Comparison of ENCODE assay signal across 31 cellular contexts in genomic region chr20:10169752-10170151, GRCh38. TPM values are rescaled to one million over a fixed set of nuclear protein-coding genes. Genes with fewer than 3 reads are reported as not detected.
DNase-seq lines count a peak whose midpoint lies in the region; ATAC-seq, FAIRE-seq and TF ChIP-seq lines count a peak whose summit lies in the region.
"Had no signal": no experiment of that assay in that cellular context is flagged by ENCODE, and none has a peak within 500 bp of the region (broad histone marks: within the 10 kb centered on the region; RNA-seq: fewer than 3 reads in every experiment).

No MANE protein-coding gene starts in this region.

- no peak for FAIRE-seq in HepG2 (lab: Jason Lieb, UNC)
- FAIRE-seq in A549 (lab: Jason Lieb, UNC) = no peak
- FAIRE-seq: A204.1, D721Med had no signal

- H3K27ac ChIP-seq in HepG2 (ENCODE audit: extremely low read length, insufficient read depth, low read length) (no peak overlapping the region), right lobe of liver (no peak overlapping the region), A549 (no peak overlapping the region)
- H3K27ac ChIP-seq: 22Rv1; BLaER1; BLaER1 treated with 17β-estradiol and CSF1 and Interleukin-3, amounts not matched to agents 10 nM and 100 nM; C4-2B had no signal

- H3K9ac ChIP-seq in HepG2 (ENCODE audit: insufficient read depth, low read depth, low read length) = no peak overlapping the region
- H3K9ac ChIP-seq: BLaER1; BLaER1 treated with 17β-estradiol and CSF1 and Interleukin-3, amounts not matched to agents 10 nM and 100 nM had no signal

- in situ Hi-C loops in HepG2 (cut with HindIII; ENCODE audit: extremely low pct_ligation_motif_present, low pct_unique_long_range_greater_than_20kb) = no loop called here

- H3K4me3 ChIP-seq in HepG2 (replicated peaks in 1 of 3; ENCODE audit: insufficient read depth in 1 of 3, low read depth in 2 of 3, low read length in 3 of 3) (no peak overlapping the region), right lobe of liver (no peak overlapping the region), A549 (no peak overlapping the region)
- H3K4me3 ChIP-seq: BLaER1; BLaER1 treated with 17β-estradiol and CSF1 and Interleukin-3, amounts not matched to agents 10 nM and 100 nM had no signal

- ATAC-seq in HepG2 = no peak
- no peak for ATAC-seq in right lobe of liver
- no peak for ATAC-seq in A549
- ATAC-seq: CD8-positive, alpha-beta T cell had no signal

- no peak overlapping the region for H3K4me2 ChIP-seq in HepG2 (ENCODE audit: low read depth, low read length)
- no peak overlapping the region for H3K4me2 ChIP-seq in A549
- H3K4me2 ChIP-seq: BLaER1; BLaER1 treated with 17β-estradiol and CSF1 and Interleukin-3, amounts not matched to agents 10 nM and 100 nM had no signal

- intact Hi-C loops in HepG2 (cut with micrococcal nuclease; ENCODE audit: unreplicated experiment) (no loop called here), right lobe of liver (cut with DNase I) (no loop called here)

- no TSS peak for BruUV-seq in HepG2 (replicated peaks; lab: Mats Ljungman, UMichigan)

- no peak for DNase-seq in HepG2 (ENCODE audit: low spot score)
- no peak for DNase-seq in right lobe of liver
- DNase-seq in A549 (ENCODE audit: low read depth in 1 of 2, low spot score in 1 of 2) = no peak
- DNase-seq in EL = no peak
- DNase-seq: 8988T; ACHN; AML-193; BE2C; C1 segment of cervical spinal cord; Caco-2; Calu3; CD4-positive, alpha-beta memory T cell; CD4-positive, alpha-beta T cell; CD4-positive, CD25-positive, alpha-beta regulatory T cell; CD8-positive, alpha-beta memory T cell; CD8-positive, alpha-beta T cell; COR-L47; DMS 273 treated with DMSO at 0.1 percent for 48 hours; DMS153; DMS79; DMS79 treated with DMSO at 0.1 percent for 48 hours; DND-41 had no signal

- TF ChIP-seq RAD21 in HepG2 (CRISPR knock-in tag; IDR thresholded peaks at IDR 0.05) (no peak), A549 (conservative IDR thresholded peaks at IDR 0.05 in 1 of 2, IDR thresholded peaks at IDR 0.05 in 1 of 2) (no peak)

- CTCF ChIA-PET in HepG2 (lab: Yijun Ruan, JAX; ENCODE audit: low intra/inter-chr PET ratio, low total read pairs) (no interaction called here), A549 (lab: Yijun Ruan, JAX) (interaction anchor here (5.6 kb wide), 1 partner anchor 191 kb away, joined by 24 read pairs; no protein-coding TSS in a partner anchor)

- H3K9me3 ChIP-seq in HepG2 (ENCODE audit: low read length) (no peaks in the 10 kb centered on the region), right lobe of liver (no peaks in the 10 kb centered on the region), A549 (peaks cover 6% of the 10 kb centered on the region; the same call in 1 of the 3 replicates)
- H3K9me3 ChIP-seq: BE2C, BLaER1, Caco-2 had no signal

- H3K79me2 ChIP-seq in HepG2 (ENCODE audit: insufficient read depth, low read length) = no peaks in the 10 kb centered on the region

- TF ChIP-seq POLR2A in HepG2 (IDR thresholded peaks at IDR 0.05; ENCODE audit: insufficient read depth in 1 of 2, low read depth in 2 of 2, low read length in 2 of 2) (no peak), right lobe of liver (IDR thresholded peaks at IDR 0.05) (no peak), A549 (IDR thresholded peaks at IDR 0.05; ENCODE audit: low read length) (no peak)

- H4K20me1 ChIP-seq in HepG2 (ENCODE audit: insufficient read depth, low read length) = no peaks in the 10 kb centered on the region
- H4K20me1 ChIP-seq: BLaER1; BLaER1 treated with 17β-estradiol and CSF1 and Interleukin-3, amounts not matched to agents 10 nM and 100 nM had no signal

- H3K36me3 ChIP-seq in HepG2 (replicated peaks in 1 of 2; ENCODE audit: control insufficient read depth in 1 of 2, insufficient read depth in 2 of 2, low read length in 2 of 2) = no peaks in the 10 kb centered on the region
- no peaks in the 10 kb centered on the region for H3K36me3 ChIP-seq in right lobe of liver
- H3K36me3 ChIP-seq: BE2C; BLaER1; BLaER1 treated with 17β-estradiol and CSF1 and Interleukin-3, amounts not matched to agents 10 nM and 100 nM had no signal

- POLR2A ChIA-PET in HepG2 (lab: Yijun Ruan, JAX) = no interaction called here
- POLR2A ChIA-PET in A549 (lab: Yijun Ruan, JAX) = no interaction called here

- TF ChIP-seq EP300 in HepG2 (IDR thresholded peaks at IDR 0.05; ENCODE audit: low read depth in 2 of 2, low read length in 2 of 2) (no peak), HepG2 (CRISPR knock-in tag; IDR thresholded peaks at IDR 0.05; ENCODE audit: borderline replicate concordance) (no peak), A549 (IDR thresholded peaks at IDR 0.05) (no peak)

- no peak for TF ChIP-seq CTCF in HepG2 (CRISPR knock-in tag; IDR thresholded peaks at IDR 0.05)
- TF ChIP-seq CTCF in right lobe of liver (IDR thresholded peaks at IDR 0.05) = no peak
- no peak for TF ChIP-seq CTCF in A549 (IDR thresholded peaks at IDR 0.05)

- H3K4me1 ChIP-seq in HepG2 (ENCODE audit: insufficient read depth, low read length) (no peaks in the 10 kb centered on the region), right lobe of liver (no peaks in the 10 kb centered on the region), A549 (peaks cover 19% of the 10 kb centered on the region)

- H2AFZ ChIP-seq in HepG2 (ENCODE audit: low read length) = no peak overlapping the region

- H3K27me3 ChIP-seq in HepG2 (ENCODE audit: control insufficient read depth in 1 of 2, insufficient read depth in 2 of 2, low read length in 2 of 2) (no peaks in the 10 kb centered on the region; a peak in 1 of 5 replicates), right lobe of liver (no peaks in the 10 kb centered on the region)
- H3K27me3 ChIP-seq: BE2C; BLaER1; BLaER1 treated with 17β-estradiol and CSF1 and Interleukin-3, amounts not matched to agents 10 nM and 100 nM had no signal

TF ChIP-seq in HepG2, 621 proteins besides CTCF, POLR2A, EP300 and RAD21 (continues in another document):
- TF ChIP-seq FOXA1 (IDR thresholded peaks at IDR 0.05) = no peak
- no peak for TF ChIP-seq FOXA1 (CRISPR knock-in tag; IDR thresholded peaks at IDR 0.05)

TF ChIP-seq in A549, 52 proteins besides CTCF, POLR2A, EP300 and RAD21:
- TF ChIP-seq CEBPB (IDR thresholded peaks at IDR 0.05) = no peak
- TF ChIP-seq MAFK (IDR thresholded peaks at IDR 0.05; ENCODE audit: partially characterized antibody) = peak; percentile 60

RNA-seq across cellular contexts. Expression of gene SNAP25, which starts 48.9 kb away (rescaled TPM):
- total RNA-seq in HepG2 (2016; rRNA removed; fragmentation: Illumina TruSeq; extraction: Trizol) (not detected in 2 replicates), right lobe of liver (under 1 TPM in 2 of 6 experiments, not detected in 4; 0.23 to 0.32 TPM)
- total RNA-seq in HepG2 (2016; cell fraction: cytosol; rRNA removed; fragmentation: Illumina TruSeq; extraction: Trizol; ENCODE audit: low read depth) = not detected in 2 replicates
- total RNA-seq in HepG2 (2016; cell fraction: insoluble cytoplasmic fraction; rRNA removed; fragmentation: Illumina TruSeq; extraction: Trizol) = not detected in 2 replicates
- not detected in 2 replicates for total RNA-seq in HepG2 (2016; cell fraction: membrane; rRNA removed; fragmentation: Illumina TruSeq; extraction: Trizol)
- not detected in 2 replicates for total RNA-seq in HepG2 (2016; cell fraction: nucleus; rRNA removed; fragmentation: Illumina TruSeq; extraction: Trizol)
- polyA plus RNA-seq in HepG2 (2011; rRNA removed) (not detected in 2 replicates), A549 (2011; rRNA removed) (53.6 and 54.8 TPM in 2 replicates), A549 (2017; fragmentation: RNase III; extraction: RNeasy Plus Mini Kit Qiagen cat#74134 plus additional on column Dnase treatment) (32.8 to 39.6 TPM (median 33.2 TPM) in 3 replicates)
- polyA plus RNA-seq in HepG2 (2011; cell fraction: cytosol; rRNA removed) = not detected in 2 replicates
- not detected in 2 replicates for polyA plus RNA-seq in HepG2 (2011; cell fraction: nucleus; rRNA removed)
- polyA plus RNA-seq in HepG2 (2012) = 0.15 TPM in 1 of 2 replicates, not detected in the other
- not detected in 2 replicates for polyA plus RNA-seq in HepG2 (2016; cell fraction: cytosol; fragmentation: Illumina TruSeq; extraction: Trizol; ENCODE audit: low read depth)
- polyA plus RNA-seq in HepG2 (2016; cell fraction: insoluble cytoplasmic fraction; fragmentation: Illumina TruSeq; extraction: Trizol; ENCODE audit: low read depth) = not detected in 2 replicates
- not detected in 2 replicates for polyA plus RNA-seq in HepG2 (2016; cell fraction: membrane; fragmentation: Illumina TruSeq; extraction: Trizol; ENCODE audit: low read depth)
- polyA plus RNA-seq in HepG2 (2016; cell fraction: nucleus; fragmentation: Illumina TruSeq; extraction: Trizol; ENCODE audit: insufficient read depth, low read depth) = not detected in 2 replicates
- 8.1 TPM in 1 of 2 replicates, not detected in the other for polyA minus RNA-seq in HepG2 (2011; rRNA and poly(A)+ RNA removed; ENCODE audit: low replicate concordance)
- not detected in 2 replicates for polyA minus RNA-seq in HepG2 (2011; cell fraction: cytosol; rRNA and poly(A)+ RNA removed)
- not detected in 2 replicates for polyA minus RNA-seq in HepG2 (2011; cell fraction: nucleus; rRNA and poly(A)+ RNA removed)
- 23.2 and 27.1 TPM in 2 replicates for polyA plus RNA-seq in A549 (2012; cell fraction: cytosol; rRNA removed)
- polyA plus RNA-seq in A549 (2012; cell fraction: nucleus; rRNA removed) = 32.8 and 56.3 TPM in 2 replicates
- 31.0 and 32.0 TPM in 2 replicates for polyA minus RNA-seq in A549 (2011; rRNA and poly(A)+ RNA removed)
- total RNA-seq: B cell; Caco-2; CD4-positive, alpha-beta memory T cell; CD4-positive, alpha-beta T cell; CD4-positive, CD25-positive, alpha-beta regulatory T cell; CD8-positive, alpha-beta T cell; G401 had no signal
- polyA plus RNA-seq: CD14-positive monocyte; CD4-positive, CD25-positive, alpha-beta regulatory T cell; CD8-positive, alpha-beta memory T cell had no signal

Comparison
In these comparisons a context has a peak if more than half of its experiments do, and no peak if none do; other contexts are left out.
1. Of the 38 proteins assayed by ChIP-seq in both HepG2 and A549: peak only in HepG2: none; only in A549: none; in both: MAFK; in neither: 37.